ENCODE assay signal across 15 cellular contexts in genomic region chr1:226670062-226670461, GRCh38.
"Had no signal": no experiment of that assay in that cellular context is flagged by ENCODE, and none has a peak within 500 bp of the region (broad histone marks: within the 10 kb centered on the region; RNA-seq: fewer than 3 reads in every experiment).

No MANE protein-coding gene starts in this region.

- H3K4me3 ChIP-seq: esophagus muscularis mucosa, thoracic aorta had no signal

- H3K9me3 Mint-ChIP-seq: activated naive CD4-positive, alpha-beta T cell treated with anti-CD3 and anti-CD28 coated beads, Interleukin-2, amount 50 U/mL, for 72 hours; activated T-helper 2 cell treated with anti-CD3 and anti-CD28 coated beads, Interferon-gamma antibody, Interleukin-2, Interleukin-4, amounts not matched to agents 10 μg/mL and 5 μg/mL and 100 μg/mL, durations not matched to agents 14 hours and 24 hours and 36 hours; neural crest cell; stimulated activated naive CD8-positive, alpha-beta T cell treated with anti-CD3 and anti-CD28 coated beads, Interleukin-15, Interleukin-2, amounts not matched to agents 100 ng/mL and 50 ng/mL, for 24 hours had no signal

- ATAC-seq: activated CD4-positive, CD25-positive, alpha-beta regulatory T cell treated with anti-CD3 and anti-CD28 coated beads, Interleukin-2, amount 50 U/mL, for 24 hours; activated naive CD4-positive, alpha-beta T cell treated with anti-CD3 and anti-CD28 coated beads, Interleukin-2, amount 50 U/mL, for 72 hours; left colon; SK-N-SH treated with all-trans-retinoic acid at 6 μM for 48 hours had no signal

- DNase-seq: activated CD4-positive, alpha-beta T cell treated with anti-CD3 and anti-CD28 coated beads, Interleukin-2, amount 50 U/mL, for 48 hours; aorta; glutamatergic neuron; left colon; mammary epithelial cell; stimulated activated CD4-positive, alpha-beta T cell treated with anti-CD3 and anti-CD28 coated beads, Interleukin-15, amount 100 ng/mL, for 24 hours; stimulated activated CD4-positive, alpha-beta T cell treated with anti-CD3 and anti-CD28 coated beads, Interleukin-4, amount 100 ng/mL, for 24 hours had no signal

- H3K4me3 Mint-ChIP-seq: neural crest cell; stimulated activated naive CD8-positive, alpha-beta T cell treated with anti-CD3 and anti-CD28 coated beads, Interleukin-15, Interleukin-2, amounts not matched to agents 100 ng/mL and 50 ng/mL, for 24 hours had no signal

- H3K27ac ChIP-seq: thoracic aorta had no signal

- H3K27me3 ChIP-seq: esophagus muscularis mucosa had no signal

- H3K27me3 Mint-ChIP-seq: stimulated activated naive CD8-positive, alpha-beta T cell treated with anti-CD3 and anti-CD28 coated beads, Interleukin-15, Interleukin-2, amounts not matched to agents 100 ng/mL and 50 ng/mL, for 24 hours had no signal

- H3K36me3 ChIP-seq: thoracic aorta had no signal

- H3K9me3 ChIP-seq: esophagus muscularis mucosa, thoracic aorta had no signal

- H3K27ac Mint-ChIP-seq: activated T-helper 2 cell treated with anti-CD3 and anti-CD28 coated beads, Interferon-gamma antibody, Interleukin-2, Interleukin-4, amounts not matched to agents 10 μg/mL and 5 μg/mL and 100 μg/mL, durations not matched to agents 14 hours and 24 hours and 36 hours had no signal
